27 cellular contexts compared by ENCODE assay signal in genomic region chr7:125908714-125909113, GRCh38.
"Had no signal": no experiment of that assay in that cellular context is flagged by ENCODE, and none has a peak within 500 bp of the region (broad histone marks: within the 10 kb centered on the region; RNA-seq: fewer than 3 reads in every experiment).

No MANE protein-coding gene starts in this region.

- H3K9me3 ChIP-seq: adrenal gland, ascending aorta, lower lobe of right lung, right lobe of liver, tibial nerve had no signal

- ATAC-seq: activated T-helper 17 cell treated with anti-CD3 and anti-CD28 coated beads, Interleukin-2, amount 50 U/mL, for 72 hours; esophagus mucosa; left lobe of liver; lower lobe of right lung; right lobe of liver; stimulated activated effector memory CD8-positive, alpha-beta T cell treated with anti-CD3 and anti-CD28 coated beads, Interleukin-12 subunit alpha, Interleukin-12 subunit beta, amount 100 ng/mL, for 72 hours; stimulated activated naive CD8-positive, alpha-beta T cell treated with anti-CD3 and anti-CD28 coated beads, Interleukin-15, amount 100 ng/mL, for 72 hours; WTC11 had no signal

- H3K4me3 ChIP-seq: adrenal gland, ascending aorta, lower lobe of right lung, right lobe of liver, skin epidermis, tibial nerve had no signal

- H3K27ac Mint-ChIP-seq: activated naive CD8-positive, alpha-beta T cell; activated T-cell treated with anti-CD3 and anti-CD28 coated beads, Interleukin-2, amount 50 U/mL, for 24 hours; activated T-helper 17 cell treated with anti-CD3 and anti-CD28 coated beads, Interleukin-2, amount 50 U/mL, for 72 hours; naive B cell; stimulated activated effector memory CD8-positive, alpha-beta T cell treated with anti-CD3 and anti-CD28 coated beads, Interleukin-12 subunit alpha, Interleukin-12 subunit beta, amount 100 ng/mL, for 72 hours; stimulated activated naive CD8-positive, alpha-beta T cell treated with anti-CD3 and anti-CD28 coated beads, Interleukin-15, amount 100 ng/mL, for 72 hours; WTC11 had no signal

- H3K27me3 ChIP-seq: adrenal gland, ascending aorta, right lobe of liver, tibial nerve had no signal

- H3K27ac ChIP-seq: adrenal gland, ascending aorta, lower lobe of right lung, right lobe of liver, skin epidermis, tibial nerve had no signal

- H3K4me1 Mint-ChIP-seq: activated T-helper 17 cell treated with anti-CD3 and anti-CD28 coated beads, Interleukin-2, amount 50 U/mL, for 72 hours; central memory CD8-positive, alpha-beta T cell; naive B cell; stimulated activated effector memory CD8-positive, alpha-beta T cell treated with anti-CD3 and anti-CD28 coated beads, Interleukin-12 subunit alpha, Interleukin-12 subunit beta, amount 100 ng/mL, for 72 hours; stimulated activated naive CD8-positive, alpha-beta T cell treated with anti-CD3 and anti-CD28 coated beads, Interleukin-15, amount 100 ng/mL, for 72 hours had no signal

- H3K27me3 Mint-ChIP-seq: activated naive CD8-positive, alpha-beta T cell; activated T-cell treated with anti-CD3 and anti-CD28 coated beads, Interleukin-2, amount 50 U/mL, for 24 hours; activated T-helper 17 cell treated with anti-CD3 and anti-CD28 coated beads, Interleukin-2, amount 50 U/mL, for 72 hours; central memory CD8-positive, alpha-beta T cell; naive B cell; stimulated activated naive CD8-positive, alpha-beta T cell treated with anti-CD3 and anti-CD28 coated beads, Interleukin-15, amount 100 ng/mL, for 72 hours had no signal

- FAIRE-seq: colon, endothelial cell of umbilical vein had no signal

- H3K36me3 ChIP-seq: adrenal gland, ascending aorta, lower lobe of right lung, right lobe of liver, tibial nerve had no signal

- H3K4me3 Mint-ChIP-seq: activated naive CD8-positive, alpha-beta T cell; activated T-cell treated with anti-CD3 and anti-CD28 coated beads, Interleukin-2, amount 50 U/mL, for 24 hours; activated T-helper 17 cell treated with anti-CD3 and anti-CD28 coated beads, Interleukin-2, amount 50 U/mL, for 72 hours; central memory CD8-positive, alpha-beta T cell; naive B cell; stimulated activated effector memory CD8-positive, alpha-beta T cell treated with anti-CD3 and anti-CD28 coated beads, Interleukin-12 subunit alpha, Interleukin-12 subunit beta, amount 100 ng/mL, for 72 hours; stimulated activated naive CD8-positive, alpha-beta T cell treated with anti-CD3 and anti-CD28 coated beads, Interleukin-15, amount 100 ng/mL, for 72 hours; WTC11 had no signal

- H3K36me3 Mint-ChIP-seq: activated naive CD8-positive, alpha-beta T cell; naive B cell; stimulated activated effector memory CD8-positive, alpha-beta T cell treated with anti-CD3 and anti-CD28 coated beads, Interleukin-12 subunit alpha, Interleukin-12 subunit beta, amount 100 ng/mL, for 72 hours had no signal

- DNase-seq: activated CD4-positive, alpha-beta T cell treated with anti-CD3 and anti-CD28 coated beads, Interleukin-2, amount 50 U/mL, for 4 hours; activated CD8-positive, alpha-beta memory T cell treated with anti-CD3 and anti-CD28 coated beads for 24 hours; activated CD8-positive, alpha-beta memory T cell treated with anti-CD3 and anti-CD28 coated beads, Interleukin-2, amount 50 U/mL, for 4 hours; activated T-cell treated with anti-CD3 and anti-CD28 coated beads, Interleukin-2, amount 50 U/mL, for 24 hours; adrenal gland; effector memory CD4-positive, alpha-beta T cell; foreskin melanocyte; lower lobe of right lung; mesendoderm; naive B cell; nucleus accumbens; posterior cingulate gyrus; right lobe of liver; stimulated activated CD4-positive, alpha-beta T cell treated with anti-CD3 and anti-CD28 coated beads, Interleukin-2, amount 100 ng/mL, for 24 hours; stimulated activated naive CD8-positive, alpha-beta T cell treated with anti-CD3 and anti-CD28 coated beads, Interleukin-15, amount 100 ng/mL, for 72 hours had no signal

- H3K4me1 ChIP-seq: adrenal gland, ascending aorta, lower lobe of right lung, right lobe of liver, tibial nerve had no signal
